ENCODE assay signal across 18 cellular contexts in genomic region chr14:53174918-53175317, GRCh38.
"Had no signal": no experiment of that assay in that cellular context is flagged by ENCODE, and none has a peak within 500 bp of the region (broad histone marks: within the 10 kb centered on the region; RNA-seq: fewer than 3 reads in every experiment).

No MANE protein-coding gene starts in this region.

- H3K4me1 ChIP-seq: left lung, testis, transverse colon had no signal

- H3K27me3 ChIP-seq: heart right ventricle, left lung, testis, transverse colon had no signal

- H3K9me3 Mint-ChIP-seq: memory B cell; naive B cell; nephron; stimulated activated naive B cell treated with anti-CD40 and anti-IgM and Interleukin-4, amounts not matched to agents 10 μg/mL and 1 μg/mL and 100 μg/mL, for 72 hours; stimulated activated naive CD8-positive, alpha-beta T cell treated with anti-CD3 and anti-CD28 coated beads, Interleukin-15, amount 100 ng/mL, for 72 hours had no signal

- H3K9me3 ChIP-seq: heart right ventricle, left lung, lower lobe of right lung, testis, transverse colon had no signal

- H3K4me3 Mint-ChIP-seq: memory B cell; nephron; stimulated activated naive B cell treated with anti-CD40 and anti-IgM and Interleukin-4, amounts not matched to agents 10 μg/mL and 1 μg/mL and 100 μg/mL, for 72 hours; stimulated activated naive CD8-positive, alpha-beta T cell treated with anti-CD3 and anti-CD28 coated beads, Interleukin-15, amount 100 ng/mL, for 72 hours had no signal

- H3K36me3 ChIP-seq: heart right ventricle, left lung, lower lobe of right lung, transverse colon had no signal

- H3K27ac Mint-ChIP-seq: memory B cell; nephron; stimulated activated naive B cell treated with anti-CD40 and anti-IgM and Interleukin-4, amounts not matched to agents 10 μg/mL and 1 μg/mL and 100 μg/mL, for 72 hours; stimulated activated naive CD8-positive, alpha-beta T cell treated with anti-CD3 and anti-CD28 coated beads, Interleukin-15, amount 100 ng/mL, for 72 hours had no signal

- H3K4me3 ChIP-seq: coronary artery, heart right ventricle, left lung, lower lobe of right lung, testis, transverse colon had no signal

- ATAC-seq: heart right ventricle; left lung; sciatic nerve; stimulated activated naive B cell treated with anti-CD40 and anti-IgM and Interleukin-4, amounts not matched to agents 10 μg/mL and 1 μg/mL and 100 μg/mL, for 72 hours; stimulated activated naive CD8-positive, alpha-beta T cell treated with anti-CD3 and anti-CD28 coated beads, Interleukin-15, amount 100 ng/mL, for 72 hours had no signal

- H3K27me3 Mint-ChIP-seq: memory B cell; stimulated activated naive B cell treated with anti-CD40 and anti-IgM and Interleukin-4, amounts not matched to agents 10 μg/mL and 1 μg/mL and 100 μg/mL, for 72 hours; stimulated activated naive CD8-positive, alpha-beta T cell treated with anti-CD3 and anti-CD28 coated beads, Interleukin-15, amount 100 ng/mL, for 72 hours had no signal

- H3K27ac ChIP-seq: coronary artery, heart right ventricle, left lung, lower lobe of right lung, testis, transverse colon had no signal

- H3K36me3 Mint-ChIP-seq: naive B cell had no signal

- H3K4me1 Mint-ChIP-seq: memory B cell, nephron had no signal

- DNase-seq: effector CD8-positive, alpha-beta T cell; foreskin melanocyte; heart right ventricle; hypothalamus; left lung; lower lobe of right lung; naive B cell; posterior cingulate gyrus; stimulated activated CD4-positive, alpha-beta T cell treated with anti-CD3 and anti-CD28 coated beads, Interleukin-2, amount 100 ng/mL, for 24 hours; stimulated activated CD4-positive, alpha-beta T cell treated with anti-CD3 and anti-CD28 coated beads, Interleukin-4, amount 100 ng/mL, for 4 hours; stimulated activated naive B cell treated with anti-CD40 and anti-IgM and Interleukin-4, amounts not matched to agents 10 μg/mL and 1 μg/mL and 100 μg/mL, for 72 hours; stimulated activated naive CD8-positive, alpha-beta T cell treated with anti-CD3 and anti-CD28 coated beads, Interleukin-15, amount 100 ng/mL, for 72 hours; testis; transverse colon had no signal
